2 cellular contexts compared by ENCODE assay signal in the genomic region with DNA sequence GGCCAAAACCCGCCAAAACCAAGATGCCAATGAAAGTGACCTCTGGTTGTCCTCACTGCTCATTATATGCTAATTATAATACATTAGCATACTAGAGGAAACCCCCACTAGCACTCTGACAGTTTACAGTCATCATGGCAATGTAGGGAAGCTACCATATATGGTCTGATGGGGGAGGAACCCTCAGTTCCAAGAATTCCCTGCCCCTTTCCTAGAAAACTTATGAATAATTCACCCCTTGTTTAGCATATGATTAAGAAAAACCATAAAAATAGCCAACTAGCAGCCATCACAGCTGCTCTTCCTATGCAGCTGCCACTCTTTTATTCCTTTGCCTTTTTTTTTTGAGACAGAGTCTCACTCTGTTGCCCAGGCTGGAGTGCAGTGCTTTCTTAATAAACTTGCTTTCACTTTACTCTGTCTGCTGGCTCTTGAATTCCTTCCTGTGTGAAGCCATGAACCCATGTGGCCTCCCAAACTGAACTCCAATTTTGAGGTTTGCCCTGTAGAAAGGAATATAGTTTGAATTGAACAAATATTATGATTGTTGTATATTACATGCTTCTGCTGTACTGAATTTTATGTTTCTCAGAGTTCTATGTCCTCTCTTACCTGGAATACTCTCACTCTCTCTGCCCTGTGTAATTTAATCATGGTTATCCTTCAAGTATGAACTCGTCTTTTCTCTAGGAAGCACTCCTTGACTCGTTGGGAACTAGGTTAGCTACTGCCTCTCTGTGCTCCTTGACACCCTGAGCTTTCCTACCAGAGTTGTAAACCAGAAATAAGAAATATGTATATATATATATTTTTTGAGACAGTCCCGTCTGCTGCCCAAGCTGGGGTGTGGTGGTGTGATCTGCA.
TF ChIP-seq lines count a peak whose summit lies in the region.

No MANE protein-coding gene starts in this region.

TF ChIP-seq in GM23338, 12 proteins besides CTCF, POLR2A, EP300 and RAD21:
- no peak for TF ChIP-seq NANOG (IDR thresholded peaks at IDR 0.05; ENCODE audit: borderline replicate concordance)
- no peak for TF ChIP-seq EZH2phosphoT487 (IDR thresholded peaks at IDR 0.05; ENCODE audit: unreplicated experiment)
- no peak for TF ChIP-seq CREB1 (CRISPR knock-in tag; IDR thresholded peaks at IDR 0.05; ENCODE audit: low read depth)

TF ChIP-seq in K562, 482 proteins besides CTCF, POLR2A, EP300 and RAD21 (continues in another document):
- TF ChIP-seq NR2C2 (CRISPR knock-in tag; IDR thresholded peaks at IDR 0.05) (no peak), NR2C2 (tag; IDR thresholded peaks at IDR 0.05) (peak; percentile 81), MEIS2 (IDR thresholded peaks at IDR 0.05; ENCODE audit: partially characterized antibody) (peak; percentile 29), FOXK2 (conservative IDR thresholded peaks at IDR 0.05 in 1 of 2, IDR thresholded peaks at IDR 0.05 in 1 of 2; ENCODE audit: low read depth in 2 of 2) (peak in 1 of 2 experiments; percentile 56; a peak in 2 of 4 replicates), CBFB (CRISPR knock-in tag; IDR thresholded peaks at IDR 0.05) (no peak), ZFP36 (IDR thresholded peaks at IDR 0.05; ENCODE audit: low read depth, low read length, partially characterized antibody) (peak; percentile 61), SMARCA4 (IDR thresholded peaks at IDR 0.05) (no peak), ZNF347 (CRISPR knock-in tag; IDR thresholded peaks at IDR 0.05; ENCODE audit: low read depth) (no peak), STAT5A (IDR thresholded peaks at IDR 0.05; ENCODE audit: borderline replicate concordance, low read length) (peak; percentile 100), EGR1 (conservative IDR thresholded peaks at IDR 0.05) (peak; percentile 53), ARID3A (IDR thresholded peaks at IDR 0.05; ENCODE audit: borderline replicate concordance, low read depth, low read length) (peak; percentile 66; the same call in 1 of the 2 replicates), NCOR1 (IDR thresholded peaks at IDR 0.05) (no peak), KLF16 (IDR thresholded peaks at IDR 0.05) (peak; percentile 74; the same call in 1 of the 2 replicates), NR2C1 (IDR thresholded peaks at IDR 0.05) (peak; percentile 40; the same call in 1 of the 2 replicates), NR2C1 (tag; IDR thresholded peaks at IDR 0.05) (peak; percentile 41; the same call in 1 of the 2 replicates), EHMT2 (IDR thresholded peaks at IDR 0.05) (no peak), ETV1 (tag; conservative IDR thresholded peaks at IDR 0.05; ENCODE audit: low read depth) (peak; percentile 58), SMAD4 (CRISPR knock-in tag; conservative IDR thresholded peaks at IDR 0.05) (peak; percentile 44), SP2 (IDR thresholded peaks at IDR 0.05; ENCODE audit: extremely low read depth, low read depth, low read length, poor library complexity, severe bottlenecking) (no peak), BACH1 (tag; IDR thresholded peaks at IDR 0.05) (0 out of 2 replicates have a peak, but pooled peaks have one; percentile 25), ESRRA (IDR thresholded peaks at IDR 0.05; ENCODE audit: borderline replicate concordance, low read depth) (peak; percentile 92), ZNF609 (CRISPR knock-in tag; IDR thresholded peaks at IDR 0.05; ENCODE audit: borderline replicate concordance) (no peak), SOX6 (IDR thresholded peaks at IDR 0.05) (no peak), YY1 (IDR thresholded peaks at IDR 0.05; ENCODE audit: borderline replicate concordance in 1 of 3, control insufficient read depth in 1 of 3, extremely low read depth in 1 of 3, insufficient read depth in 3 of 3, insufficient read length in 1 of 3, insufficient replicate concordance in 2 of 3, low read depth in 1 of 3, low read length in 2 of 3) (peak in 1 of 3 experiments; percentile 34), RBM34 (IDR thresholded peaks at IDR 0.05; ENCODE audit: borderline replicate concordance, insufficient read depth, low read length) (no peak), FOSL1 (tag; conservative IDR thresholded peaks at IDR 0.05) (peak; percentile 63), MGA (IDR thresholded peaks at IDR 0.05) (peak; percentile 36; the same call in 1 of the 2 replicates)
- TF ChIP-seq, protein P1, sequence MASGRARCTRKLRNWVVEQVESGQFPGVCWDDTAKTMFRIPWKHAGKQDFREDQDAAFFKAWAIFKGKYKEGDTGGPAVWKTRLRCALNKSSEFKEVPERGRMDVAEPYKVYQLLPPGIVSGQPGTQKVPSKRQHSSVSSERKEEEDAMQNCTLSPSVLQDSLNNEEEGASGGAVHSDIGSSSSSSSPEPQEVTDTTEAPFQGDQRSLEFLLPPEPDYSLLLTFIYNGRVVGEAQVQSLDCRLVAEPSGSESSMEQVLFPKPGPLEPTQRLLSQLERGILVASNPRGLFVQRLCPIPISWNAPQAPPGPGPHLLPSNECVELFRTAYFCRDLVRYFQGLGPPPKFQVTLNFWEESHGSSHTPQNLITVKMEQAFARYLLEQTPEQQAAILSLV (tag; IDR thresholded peaks at IDR 0.05): 0 out of 2 replicates have a peak, but pooled peaks have one; percentile 21
- TF ChIP-seq, protein P2, sequence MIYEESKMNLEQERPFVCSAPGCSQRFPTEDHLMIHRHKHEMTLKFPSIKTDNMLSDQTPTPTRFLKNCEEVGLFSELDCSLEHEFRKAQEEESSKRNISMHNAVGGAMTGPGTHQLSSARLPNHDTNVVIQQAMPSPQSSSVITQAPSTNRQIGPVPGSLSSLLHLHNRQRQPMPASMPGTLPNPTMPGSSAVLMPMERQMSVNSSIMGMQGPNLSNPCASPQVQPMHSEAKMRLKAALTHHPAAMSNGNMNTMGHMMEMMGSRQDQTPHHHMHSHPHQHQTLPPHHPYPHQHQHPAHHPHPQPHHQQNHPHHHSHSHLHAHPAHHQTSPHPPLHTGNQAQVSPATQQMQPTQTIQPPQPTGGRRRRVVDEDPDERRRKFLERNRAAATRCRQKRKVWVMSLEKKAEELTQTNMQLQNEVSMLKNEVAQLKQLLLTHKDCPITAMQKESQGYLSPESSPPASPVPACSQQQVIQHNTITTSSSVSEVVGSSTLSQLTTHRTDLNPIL (CRISPR knock-in tag; IDR thresholded peaks at IDR 0.05): no peak
- TF ChIP-seq, protein P3, sequence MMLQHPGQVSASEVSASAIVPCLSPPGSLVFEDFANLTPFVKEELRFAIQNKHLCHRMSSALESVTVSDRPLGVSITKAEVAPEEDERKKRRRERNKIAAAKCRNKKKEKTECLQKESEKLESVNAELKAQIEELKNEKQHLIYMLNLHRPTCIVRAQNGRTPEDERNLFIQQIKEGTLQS (IDR thresholded peaks at IDR 0.05): 0 out of 2 replicates have a peak, but pooled peaks have one; percentile 20
- TF ChIP-seq, protein P3 (CRISPR knock-in tag; conservative IDR thresholded peaks at IDR 0.05): no peak
